ENCODE assay signal across 13 cellular contexts in genomic region chr15:23372891-23373600, GRCh38. TPM values are rescaled to one million over a fixed set of nuclear protein-coding genes. Genes with fewer than 3 reads are reported as not detected.
"Had no signal": no experiment of that assay in that cellular context is flagged by ENCODE, and none has a peak within 500 bp of the region (broad histone marks: within the 10 kb centered on the region; RNA-seq: fewer than 3 reads in every experiment).

No MANE protein-coding gene starts in this region.

RNA-seq across cellular contexts. Expression of gene GOLGA8S, which starts 18.5 kb away (rescaled TPM):
- total RNA-seq: activated T-cell treated with anti-CD3 and anti-CD28 coated beads, Interleukin-2, amount 50 U/mL, for 4 hours; dermis blood vessel endothelial cell had no signal

RNA-seq across cellular contexts. Expression of gene GOLGA6L26, which starts 39.0 kb away (rescaled TPM):
- total RNA-seq: activated B cell treated with CpG ODN at 0.5 μM for 24 hours; activated CD8-positive, alpha-beta T cell treated with anti-CD3 and anti-CD28 coated beads for 36 hours; activated T-cell treated with anti-CD3 and anti-CD28 coated beads, Interleukin-2, amount 50 U/mL, for 4 hours; activated T-helper 17 cell treated with anti-CD3 and anti-CD28 coated beads, Interleukin-2, amount 50 U/mL, for 72 hours; body of pancreas; chondrocyte; dermis blood vessel endothelial cell; esophagus squamous epithelium; fibroblast of lung; fibroblast of villous mesenchyme; glomerular endothelial cell; heart right ventricle; T-helper 17 cell had no signal
